In genomic region chr16:67806428-67807147, GRCh38 we compare ENCODE assay signal across 8 cellular contexts.
DNase-seq lines count a peak whose midpoint lies in the region; ATAC-seq and TF ChIP-seq lines count a peak whose summit lies in the region.

Gene RANBP10 (minus strand): TSS chr16:67806560. CDS start chr16:67806536, 24 bp downstream.
Gene TSNAXIP1 (plus strand): TSS chr16:67806889. CDS start chr16:67807150, 261 bp downstream.

- no peak for TF ChIP-seq CTCF in C4-2B (conservative IDR thresholded peaks at IDR 0.05)

- ATAC-seq in GM19372 (IDR thresholded peaks at IDR 0.05; ENCODE audit: low read depth, unreplicated experiment), result peak; percentile 87
- ATAC-seq in HG03521 (IDR thresholded peaks at IDR 0.05; ENCODE audit: unreplicated experiment), result peak; percentile 89

- DNase-seq in NCI-H69 (lab: John Stamatoyannopoulos, UW), result peak; percentile 97
- DNase-seq in activated CD4-positive, alpha-beta T cell treated with anti-CD3 and anti-CD28 coated beads, Interleukin-2, amount 50 U/mL, for 1 hour, result peak; percentile 93
- peak; percentile 100 for DNase-seq in dedifferentiated amniotic fluid mesenchymal stem cell (ENCODE audit: extremely low spot score)
- peak; percentile 100 for DNase-seq in left kidney (ENCODE audit: low read depth, low spot score)
- peak; percentile 98 for DNase-seq in stimulated activated CD4-positive, alpha-beta T cell treated with anti-CD3 and anti-CD28 coated beads, Interleukin-1b, Interleukin-23, amount 100 ng/mL, for 48 hours

- H3K27ac ChIP-seq in C4-2B, result peak within 1 kb of the TSS; percentile 90

Comparison
In these comparisons a context has a peak if more than half of its experiments do, and no peak if none do; other contexts are left out.
1. Peak in every context shown above with its lines: DNase-seq, ATAC-seq and H3K27ac ChIP-seq.